ENCODE assay signal across 1 cellular context in genomic region chr2:233756429-233757081, GRCh38.
TF ChIP-seq lines count a peak whose summit lies in the region.

No MANE protein-coding gene starts in this region.

TF ChIP-seq in HepG2, 621 proteins besides CTCF, POLR2A, EP300 and RAD21 (continued from another document and continues in another):
- TF ChIP-seq NFAT5 (CRISPR knock-in tag; IDR thresholded peaks at IDR 0.05) (no peak), ZNF317 (CRISPR knock-in tag; IDR thresholded peaks at IDR 0.05) (peak; percentile 74; the same call in 1 of the 2 replicates), ZNF354B (CRISPR knock-in tag; IDR thresholded peaks at IDR 0.05) (no peak), U2AF1 (optimal IDR thresholded peaks at IDR 0.05; ENCODE audit: low read depth, low read length) (no peak), FOXK1 (CRISPR knock-in tag; IDR thresholded peaks at IDR 0.05; ENCODE audit: borderline replicate concordance, low read depth) (peak; percentile 93; the same call in 1 of the 2 replicates), ZNF18 (CRISPR knock-in tag; IDR thresholded peaks at IDR 0.05; ENCODE audit: insufficient replicate concordance) (peak; percentile 39), ATF2 (CRISPR knock-in tag; IDR thresholded peaks at IDR 0.05) (peak; percentile 67; the same call in 1 of the 2 replicates), SIX4 (CRISPR knock-in tag; IDR thresholded peaks at IDR 0.05) (peak; percentile 91), IKZF5 (CRISPR knock-in tag; IDR thresholded peaks at IDR 0.05) (peak; percentile 80; the same call in 1 of the 2 replicates), ZNF780A (CRISPR knock-in tag; IDR thresholded peaks at IDR 0.05) (no peak), PHF8 (CRISPR knock-in tag; IDR thresholded peaks at IDR 0.05) (no peak), KMT2A (CRISPR knock-in tag; IDR thresholded peaks at IDR 0.05) (no peak), AGO2 (optimal IDR thresholded peaks at IDR 0.05; ENCODE audit: low read depth, low read length) (no peak), CBX5 (CRISPR knock-in tag; IDR thresholded peaks at IDR 0.05; ENCODE audit: borderline replicate concordance) (no peak), NR2F1 (CRISPR knock-in tag; IDR thresholded peaks at IDR 0.05) (peak; percentile 96 to 99), ZNF574 (CRISPR knock-in tag; IDR thresholded peaks at IDR 0.05) (peak; percentile 55; the same call in 1 of the 2 replicates), TBX3 (IDR thresholded peaks at IDR 0.05; ENCODE audit: borderline replicate concordance) (peak; percentile 99), TGIF2 (CRISPR knock-in tag; IDR thresholded peaks at IDR 0.05) (peak; percentile 82), EED (CRISPR knock-in tag; IDR thresholded peaks at IDR 0.05) (no peak), POGK (CRISPR knock-in tag; conservative IDR thresholded peaks at IDR 0.05) (peak; percentile 77), YY1 (IDR thresholded peaks at IDR 0.05; ENCODE audit: insufficient read depth, insufficient replicate concordance, low read depth, low read length) (no peak), STAT5B (CRISPR knock-in tag; IDR thresholded peaks at IDR 0.05) (peak; percentile 32; the same call in 1 of the 2 replicates), GMEB2 (CRISPR knock-in tag; IDR thresholded peaks at IDR 0.05; ENCODE audit: low read depth) (no peak), ZBTB7A (CRISPR knock-in tag; IDR thresholded peaks at IDR 0.05) (no peak), ZBTB42 (CRISPR knock-in tag; IDR thresholded peaks at IDR 0.05) (no peak), ZBTB3 (CRISPR knock-in tag; IDR thresholded peaks at IDR 0.05; ENCODE audit: borderline replicate concordance, low read depth) (no peak)
- TF ChIP-seq, protein P1, sequence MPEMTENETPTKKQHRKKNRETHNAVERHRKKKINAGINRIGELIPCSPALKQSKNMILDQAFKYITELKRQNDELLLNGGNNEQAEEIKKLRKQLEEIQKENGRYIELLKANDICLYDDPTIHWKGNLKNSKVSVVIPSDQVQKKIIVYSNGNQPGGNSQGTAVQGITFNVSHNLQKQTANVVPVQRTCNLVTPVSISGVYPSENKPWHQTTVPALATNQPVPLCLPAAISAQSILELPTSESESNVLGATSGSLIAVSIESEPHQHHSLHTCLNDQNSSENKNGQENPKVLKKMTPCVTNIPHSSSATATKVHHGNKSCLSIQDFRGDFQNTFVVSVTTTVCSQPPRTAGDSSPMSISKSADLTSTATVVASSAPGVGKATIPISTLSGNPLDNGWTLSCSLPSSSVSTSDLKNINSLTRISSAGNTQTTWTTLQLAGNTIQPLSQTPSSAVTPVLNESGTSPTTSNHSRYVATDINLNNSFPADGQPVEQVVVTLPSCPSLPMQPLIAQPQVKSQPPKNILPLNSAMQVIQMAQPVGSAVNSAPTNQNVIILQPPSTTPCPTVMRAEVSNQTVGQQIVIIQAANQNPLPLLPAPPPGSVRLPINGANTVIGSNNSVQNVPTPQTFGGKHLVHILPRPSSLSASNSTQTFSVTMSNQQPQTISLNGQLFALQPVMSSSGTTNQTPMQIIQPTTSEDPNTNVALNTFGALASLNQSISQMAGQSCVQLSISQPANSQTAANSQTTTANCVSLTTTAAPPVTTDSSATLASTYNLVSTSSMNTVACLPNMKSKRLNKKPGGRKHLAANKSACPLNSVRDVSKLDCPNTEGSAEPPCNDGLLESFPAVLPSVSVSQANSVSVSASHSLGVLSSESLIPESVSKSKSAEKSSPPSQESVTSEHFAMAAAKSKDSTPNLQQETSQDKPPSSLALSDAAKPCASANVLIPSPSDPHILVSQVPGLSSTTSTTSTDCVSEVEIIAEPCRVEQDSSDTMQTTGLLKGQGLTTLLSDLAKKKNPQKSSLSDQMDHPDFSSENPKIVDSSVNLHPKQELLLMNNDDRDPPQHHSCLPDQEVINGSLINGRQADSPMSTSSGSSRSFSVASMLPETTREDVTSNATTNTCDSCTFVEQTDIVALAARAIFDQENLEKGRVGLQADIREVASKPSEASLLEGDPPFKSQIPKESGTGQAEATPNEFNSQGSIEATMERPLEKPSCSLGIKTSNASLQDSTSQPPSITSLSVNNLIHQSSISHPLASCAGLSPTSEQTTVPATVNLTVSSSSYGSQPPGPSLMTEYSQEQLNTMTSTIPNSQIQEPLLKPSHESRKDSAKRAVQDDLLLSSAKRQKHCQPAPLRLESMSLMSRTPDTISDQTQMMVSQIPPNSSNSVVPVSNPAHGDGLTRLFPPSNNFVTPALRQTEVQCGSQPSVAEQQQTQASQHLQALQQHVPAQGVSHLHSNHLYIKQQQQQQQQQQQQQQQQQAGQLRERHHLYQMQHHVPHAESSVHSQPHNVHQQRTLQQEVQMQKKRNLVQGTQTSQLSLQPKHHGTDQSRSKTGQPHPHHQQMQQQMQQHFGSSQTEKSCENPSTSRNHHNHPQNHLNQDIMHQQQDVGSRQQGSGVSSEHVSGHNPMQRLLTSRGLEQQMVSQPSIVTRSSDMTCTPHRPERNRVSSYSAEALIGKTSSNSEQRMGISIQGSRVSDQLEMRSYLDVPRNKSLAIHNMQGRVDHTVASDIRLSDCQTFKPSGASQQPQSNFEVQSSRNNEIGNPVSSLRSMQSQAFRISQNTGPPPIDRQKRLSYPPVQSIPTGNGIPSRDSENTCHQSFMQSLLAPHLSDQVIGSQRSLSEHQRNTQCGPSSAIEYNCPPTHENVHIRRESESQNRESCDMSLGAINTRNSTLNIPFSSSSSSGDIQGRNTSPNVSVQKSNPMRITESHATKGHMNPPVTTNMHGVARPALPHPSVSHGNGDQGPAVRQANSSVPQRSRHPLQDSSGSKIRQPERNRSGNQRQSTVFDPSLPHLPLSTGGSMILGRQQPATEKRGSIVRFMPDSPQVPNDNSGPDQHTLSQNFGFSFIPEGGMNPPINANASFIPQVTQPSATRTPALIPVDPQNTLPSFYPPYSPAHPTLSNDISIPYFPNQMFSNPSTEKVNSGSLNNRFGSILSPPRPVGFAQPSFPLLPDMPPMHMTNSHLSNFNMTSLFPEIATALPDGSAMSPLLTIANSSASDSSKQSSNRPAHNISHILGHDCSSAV (CRISPR knock-in tag; IDR thresholded peaks at IDR 0.05; ENCODE audit: borderline replicate concordance): no peak
- TF ChIP-seq, protein P2, sequence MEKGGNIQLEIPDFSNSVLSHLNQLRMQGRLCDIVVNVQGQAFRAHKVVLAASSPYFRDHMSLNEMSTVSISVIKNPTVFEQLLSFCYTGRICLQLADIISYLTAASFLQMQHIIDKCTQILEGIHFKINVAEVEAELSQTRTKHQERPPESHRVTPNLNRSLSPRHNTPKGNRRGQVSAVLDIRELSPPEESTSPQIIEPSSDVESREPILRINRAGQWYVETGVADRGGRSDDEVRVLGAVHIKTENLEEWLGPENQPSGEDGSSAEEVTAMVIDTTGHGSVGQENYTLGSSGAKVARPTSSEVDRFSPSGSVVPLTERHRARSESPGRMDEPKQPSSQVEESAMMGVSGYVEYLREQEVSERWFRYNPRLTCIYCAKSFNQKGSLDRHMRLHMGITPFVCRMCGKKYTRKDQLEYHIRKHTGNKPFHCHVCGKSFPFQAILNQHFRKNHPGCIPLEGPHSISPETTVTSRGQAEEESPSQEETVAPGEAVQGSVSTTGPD (CRISPR knock-in tag; IDR thresholded peaks at IDR 0.05): peak; percentile 94
